8 cellular contexts compared by ENCODE assay signal in the genomic region with DNA sequence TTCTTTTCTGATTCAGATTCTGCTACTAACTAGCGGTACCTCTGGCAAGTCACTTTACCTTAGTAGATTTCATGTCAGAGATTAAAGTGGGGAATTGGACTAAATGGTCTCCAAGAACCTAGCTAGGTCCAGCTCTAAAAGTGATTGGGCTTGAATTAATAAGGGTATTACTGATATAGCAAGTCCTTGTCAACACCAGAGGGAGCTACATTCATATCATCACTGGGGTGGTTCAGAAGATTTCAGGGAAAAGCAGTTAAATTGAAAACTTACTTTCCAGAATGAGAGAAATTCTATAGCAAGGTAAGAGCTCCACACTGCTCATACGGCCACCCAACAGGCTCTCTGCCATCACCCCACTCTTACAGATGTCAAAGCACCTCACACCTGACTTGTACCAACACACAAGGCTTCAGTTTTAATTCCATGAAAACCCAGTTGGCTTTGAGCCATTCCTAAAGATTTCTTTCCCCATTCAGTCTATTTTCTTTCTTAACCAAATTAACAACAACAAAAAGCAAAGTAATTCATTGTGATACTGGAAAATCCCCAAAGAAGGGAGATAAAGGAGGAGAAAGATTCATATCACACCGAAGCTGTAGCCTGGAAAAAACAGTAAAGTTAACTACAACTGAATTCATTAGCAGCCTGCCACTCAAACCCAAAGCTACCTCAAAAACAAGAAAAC. TPM values are rescaled to one million over a fixed set of nuclear protein-coding genes. Genes with fewer than 3 reads are reported as not detected.
DNase-seq lines count a peak whose midpoint lies in the region; ATAC-seq and TF ChIP-seq lines count a peak whose summit lies in the region.

No MANE protein-coding gene starts in this region.

- H3K9me3 Mint-ChIP-seq in central memory CD8-positive, alpha-beta T cell: no peaks in the 10 kb centered on the region
- no peaks in the 10 kb centered on the region for H3K9me3 Mint-ChIP-seq in naive thymus-derived CD8-positive, alpha-beta T cell

- DNase-seq in DMS 273 (lab: John Stamatoyannopoulos, UW; ENCODE audit: unreplicated experiment) (peak; percentile 37), DMS 273 treated with DMSO at 0.1 percent for 48 hours (lab: John Stamatoyannopoulos, UW) (no peak), mucosa of gallbladder (ENCODE audit: low spot score) (no peak)
- DNase-seq in central memory CD8-positive, alpha-beta T cell (ENCODE audit: low spot score in 2 of 2): no peak
- no peak for DNase-seq in naive thymus-derived CD8-positive, alpha-beta T cell

- no peak overlapping the region for H3K4me3 Mint-ChIP-seq in central memory CD8-positive, alpha-beta T cell
- H3K4me3 Mint-ChIP-seq in naive thymus-derived CD8-positive, alpha-beta T cell: no peak overlapping the region

- peaks cover 14% of the 10 kb centered on the region for H3K36me3 Mint-ChIP-seq in central memory CD8-positive, alpha-beta T cell (ENCODE audit: insufficient read depth)
- peaks cover 0 to 20% (median 7%) of the 10 kb centered on the region in 3 donors for H3K36me3 Mint-ChIP-seq in naive thymus-derived CD8-positive, alpha-beta T cell

- no peaks in the 10 kb centered on the region for H3K27me3 Mint-ChIP-seq in central memory CD8-positive, alpha-beta T cell
- no peaks in the 10 kb centered on the region for H3K27me3 Mint-ChIP-seq in naive thymus-derived CD8-positive, alpha-beta T cell

- POLR2A ChIA-PET in naive thymus-derived CD8-positive, alpha-beta T cell (lab: Charles Lee): interaction anchor here (0.5 to 3.7 kb wide), 12 partner anchors 10 to 171 kb away, joined by 3 to 33 read pairs (median 3); a partner anchor contains a TSS

- peaks cover 6% of the 10 kb centered on the region for H3K4me1 Mint-ChIP-seq in central memory CD8-positive, alpha-beta T cell
- peaks cover 18 to 37% (median 33%) of the 10 kb centered on the region in 4 donors for H3K4me1 Mint-ChIP-seq in naive thymus-derived CD8-positive, alpha-beta T cell

- TF ChIP-seq CTCF in LNCAP (IDR thresholded peaks at IDR 0.05): peak; percentile 40; the same call in 1 of the 2 replicates

- ATAC-seq in central memory CD8-positive, alpha-beta T cell (replicated peaks; ENCODE audit: extremely low read depth, poor library complexity, severe bottlenecking): no peak
- ATAC-seq in naive thymus-derived CD8-positive, alpha-beta T cell: no peak
- ATAC-seq in HG03175 (IDR thresholded peaks at IDR 0.05; ENCODE audit: unreplicated experiment) (no peak), GM21390 (IDR thresholded peaks at IDR 0.05; ENCODE audit: unreplicated experiment) (no peak)

- H3K27ac Mint-ChIP-seq in central memory CD8-positive, alpha-beta T cell (ENCODE audit: low read depth): peak overlapping the region; percentile 29
- H3K27ac Mint-ChIP-seq in naive thymus-derived CD8-positive, alpha-beta T cell: peak overlapping the region in 7 of 10 donors; percentile 3 to 68 (median 28)

RNA-seq across cellular contexts. Expression of a gene that starts 38.0 kb away (rescaled TPM):
- total RNA-seq in naive thymus-derived CD8-positive, alpha-beta T cell: 100 to 1,000 TPM; 566 to 578 TPM
- 100 to 1,000 TPM; 177 to 292 (median 235) TPM for polyA plus RNA-seq in naive thymus-derived CD8-positive, alpha-beta T cell
- total RNA-seq in mucosa of gallbladder: 250 TPM
